In the genomic region with DNA sequence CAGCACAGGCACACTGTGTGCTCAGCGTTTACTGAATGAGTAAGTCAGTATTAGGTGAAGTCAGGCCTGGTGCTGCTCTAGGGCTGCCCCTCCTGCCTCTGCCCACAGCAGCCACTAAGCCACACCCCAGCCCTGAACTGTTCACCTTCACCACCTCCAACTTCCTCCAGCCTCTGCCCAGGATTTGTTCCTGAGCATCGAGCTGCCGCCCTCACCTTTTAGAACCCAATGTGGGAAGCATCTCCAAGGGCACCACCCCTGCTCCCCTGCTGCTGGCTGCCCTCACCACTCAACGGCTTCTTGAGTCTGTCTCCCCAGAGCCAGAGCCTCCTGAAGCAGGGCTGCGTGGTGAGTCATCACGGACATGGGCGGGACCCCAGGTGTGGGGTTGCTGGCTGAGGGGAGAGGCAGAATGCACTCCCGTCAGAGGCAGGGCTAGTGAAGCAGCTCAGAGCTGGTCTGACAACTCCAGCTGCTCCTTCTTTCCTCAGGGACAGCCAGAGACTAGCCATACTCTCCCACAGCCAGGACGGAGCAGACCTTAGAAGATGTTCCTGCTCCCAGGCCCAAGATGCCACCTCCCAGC, we compare ENCODE assay signal across 8 cellular contexts. TPM values are rescaled to one million over a fixed set of nuclear protein-coding genes. Genes with fewer than 3 reads are reported as not detected.
DNase-seq lines count a peak whose midpoint lies in the region; ATAC-seq and TF ChIP-seq lines count a peak whose summit lies in the region.

No MANE protein-coding gene starts in this region.

- no peak overlapping the region for H2AFZ ChIP-seq in hepatocyte

- DNase-seq in SIG-M5 treated with dmso at 0.1 percent for 504 hours (lab: John Stamatoyannopoulos, UW; ENCODE audit: unreplicated experiment) (peak; percentile 46), SIG-M5 (lab: John Stamatoyannopoulos, UW) (no peak), activated T-cell treated with anti-CD3 and anti-CD28 coated beads for 1 hour (ENCODE audit: low read depth) (peak; percentile 53), hepatocyte (ENCODE audit: low spot score) (peak; percentile 91), NCI-H146 (lab: John Stamatoyannopoulos, UW) (no peak)
- peak; percentile 51 for DNase-seq in stimulated activated CD8-positive, alpha-beta memory T cell treated with anti-CD3 and anti-CD28 coated beads, Interleukin-4, amount 100 ng/mL, for 24 hours (ENCODE audit: low read depth)

- no peak for TF ChIP-seq CTCF in hepatocyte (IDR thresholded peaks at IDR 0.05; ENCODE audit: poor library complexity)

- peak overlapping the region; percentile 91 for H3K27ac ChIP-seq in hepatocyte

- H3K4me2 ChIP-seq in hepatocyte = peak overlapping the region; percentile 61

- ATAC-seq in HG02870 (IDR thresholded peaks at IDR 0.05; ENCODE audit: unreplicated experiment) (no peak), GM21390 (IDR thresholded peaks at IDR 0.05; ENCODE audit: unreplicated experiment) (no peak)

- no peaks in the 10 kb centered on the region for H3K9me3 ChIP-seq in hepatocyte (ENCODE audit: low read depth)

- H3K36me3 ChIP-seq in hepatocyte (replicated peaks; ENCODE audit: insufficient read depth, low read depth) = no peaks in the 10 kb centered on the region

- H3K4me3 ChIP-seq in hepatocyte = no peak overlapping the region

- 47% methylated on average over 9 of the region's 9 CpGs for WGBS in hepatocyte (ENCODE audit: low lambda C conversion rate, missing lambda C conversion rate)

- H4K20me1 ChIP-seq in hepatocyte (ENCODE audit: insufficient read depth, poor library complexity, severe bottlenecking) = peaks cover 3% of the 10 kb centered on the region

- H3K79me2 ChIP-seq in hepatocyte = peaks cover 38% of the 10 kb centered on the region

- H3K9me2 ChIP-seq in hepatocyte (replicated peaks; ENCODE audit: insufficient read depth) = no peaks in the 10 kb centered on the region

- no peaks in the 10 kb centered on the region for H3K27me3 ChIP-seq in hepatocyte

- H3K4me1 ChIP-seq in hepatocyte (ENCODE audit: insufficient read depth) = peaks cover 37% of the 10 kb centered on the region

RNA-seq across cellular contexts. Expression of gene HYAL2, which starts 5.8 kb away (rescaled TPM):
- 79.0 and 125 TPM in 2 replicates for total RNA-seq in hepatocyte
- polyA plus RNA-seq in hepatocyte = 63.9 and 75.4 TPM in 2 replicates

RNA-seq across cellular contexts. Expression of gene TUSC2, which starts 11.3 kb away (rescaled TPM):
- 30.0 and 33.1 TPM in 2 replicates for total RNA-seq in hepatocyte
- 45.6 and 59.0 TPM in 2 replicates for polyA plus RNA-seq in hepatocyte

RNA-seq across cellular contexts. Expression of gene HYAL1, which starts 13.4 kb away (rescaled TPM):
- total RNA-seq in hepatocyte = 22.3 and 34.3 TPM in 2 replicates
- 5.5 and 11.8 TPM in 2 replicates for polyA plus RNA-seq in hepatocyte

RNA-seq across cellular contexts. Expression of gene HYAL3, which starts 17.5 kb away (rescaled TPM):
- total RNA-seq in hepatocyte = 3.7 and 9.0 TPM in 2 replicates
- 5.6 and 7.0 TPM in 2 replicates for polyA plus RNA-seq in hepatocyte

RNA-seq across cellular contexts. Expression of gene NAA80, which starts 17.5 kb away (rescaled TPM):
- total RNA-seq in hepatocyte = 6.7 and 7.1 TPM in 2 replicates
- 17.0 and 19.5 TPM in 2 replicates for polyA plus RNA-seq in hepatocyte

Comparison
In these comparisons a context has a peak if more than half of its experiments do, and no peak if none do; other contexts are left out.
1. DNase-seq: peak in SIG-M5 treated with dmso at 0.1 percent for 504 hours (single experiment), activated T-cell treated with anti-CD3 and anti-CD28 coated beads for 1 hour (single experiment), hepatocyte (single experiment) and stimulated activated CD8-positive, alpha-beta memory T cell treated with anti-CD3 and anti-CD28 coated beads, Interleukin-4, amount 100 ng/mL, for 24 hours (single experiment); none in SIG-M5 (single experiment) and NCI-H146 (single experiment).